1 cellular context compared by ENCODE assay signal in the genomic region with DNA sequence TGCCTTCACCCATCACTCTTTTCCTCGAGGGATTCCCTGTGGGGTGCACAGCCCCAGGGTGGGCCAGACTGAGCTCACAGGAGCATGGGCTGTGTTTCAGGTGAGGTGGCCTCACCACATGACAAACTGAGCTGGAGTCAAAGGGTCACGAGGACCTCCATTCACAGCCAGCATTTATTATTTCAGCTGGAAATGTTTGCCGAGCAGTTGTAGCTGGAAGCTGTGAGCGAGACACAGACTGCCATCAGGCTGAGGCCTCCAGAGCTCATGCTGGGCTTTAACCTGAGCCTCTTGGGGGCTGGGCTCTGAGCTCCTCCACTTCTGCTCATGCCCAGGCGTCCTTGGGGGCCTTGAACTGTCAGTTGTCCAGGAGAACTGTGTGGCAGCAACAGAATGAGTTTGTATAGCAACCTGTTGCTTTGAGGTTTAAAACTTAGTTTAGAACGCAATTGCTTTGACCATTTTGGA.
TF ChIP-seq lines count a peak whose summit lies in the region.

No MANE protein-coding gene starts in this region.

TF ChIP-seq in HepG2, 621 proteins besides CTCF, POLR2A, EP300 and RAD21 (continued from another document):
- TF ChIP-seq, protein P1, sequence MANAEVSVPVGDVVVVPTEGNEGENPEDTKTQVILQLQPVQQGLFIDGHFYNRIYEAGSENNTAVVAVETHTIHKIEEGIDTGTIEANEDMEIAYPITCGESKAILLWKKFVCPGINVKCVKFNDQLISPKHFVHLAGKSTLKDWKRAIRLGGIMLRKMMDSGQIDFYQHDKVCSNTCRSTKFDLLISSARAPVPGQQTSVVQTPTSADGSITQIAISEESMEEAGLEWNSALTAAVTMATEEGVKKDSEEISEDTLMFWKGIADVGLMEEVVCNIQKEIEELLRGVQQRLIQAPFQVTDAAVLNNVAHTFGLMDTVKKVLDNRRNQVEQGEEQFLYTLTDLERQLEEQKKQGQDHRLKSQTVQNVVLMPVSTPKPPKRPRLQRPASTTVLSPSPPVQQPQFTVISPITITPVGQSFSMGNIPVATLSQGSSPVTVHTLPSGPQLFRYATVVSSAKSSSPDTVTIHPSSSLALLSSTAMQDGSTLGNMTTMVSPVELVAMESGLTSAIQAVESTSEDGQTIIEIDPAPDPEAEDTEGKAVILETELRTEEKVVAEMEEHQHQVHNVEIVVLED (CRISPR knock-in tag; IDR thresholded peaks at IDR 0.05; ENCODE audit: borderline replicate concordance): no peak
- TF ChIP-seq PCBP2 (optimal IDR thresholded peaks at IDR 0.05; ENCODE audit: low read depth, low read length, poor library complexity, severe bottlenecking) (no peak), FOXA1 (IDR thresholded peaks at IDR 0.05) (no peak), FOXA1 (CRISPR knock-in tag; IDR thresholded peaks at IDR 0.05) (peak; percentile 65), RXRB (CRISPR knock-in tag; IDR thresholded peaks at IDR 0.05; ENCODE audit: borderline replicate concordance) (peak; percentile 49; the same call in 1 of the 2 replicates), FOXA3 (CRISPR knock-in tag; IDR thresholded peaks at IDR 0.05) (peak; percentile 38; the same call in 1 of the 2 replicates), U2AF1 (optimal IDR thresholded peaks at IDR 0.05; ENCODE audit: low read depth, low read length) (no peak), ZC3H13 (CRISPR knock-in tag; IDR thresholded peaks at IDR 0.05) (no peak), ZNF788 (CRISPR knock-in tag; IDR thresholded peaks at IDR 0.05; ENCODE audit: borderline replicate concordance) (no peak), ZNF720 (CRISPR knock-in tag; IDR thresholded peaks at IDR 0.05) (no peak), ZNF713 (CRISPR knock-in tag; IDR thresholded peaks at IDR 0.05) (no peak), ZNF350 (CRISPR knock-in tag; IDR thresholded peaks at IDR 0.05; ENCODE audit: borderline replicate concordance, low read depth) (no peak), BHLHE40 (IDR thresholded peaks at IDR 0.05; ENCODE audit: low read length) (no peak), TEAD3 (CRISPR knock-in tag; optimal IDR thresholded peaks at IDR 0.05; ENCODE audit: borderline replicate concordance) (peak; percentile 23), ZNF121 (CRISPR knock-in tag; IDR thresholded peaks at IDR 0.05) (peak; percentile 40; the same call in 1 of the 2 replicates), MEIS2 (CRISPR knock-in tag; IDR thresholded peaks at IDR 0.05) (no peak), SOX13 (IDR thresholded peaks at IDR 0.05) (0 out of 2 replicates have a peak, but pooled peaks have one; percentile 10), SOX13 (CRISPR knock-in tag; conservative IDR thresholded peaks at IDR 0.05 in 1 of 2, IDR thresholded peaks at IDR 0.05 in 1 of 2) (peak in 1 of 2 experiments; percentile 67; a peak in 2 of 4 replicates), ZFP82 (CRISPR knock-in tag; IDR thresholded peaks at IDR 0.05; ENCODE audit: borderline replicate concordance) (no peak), CEBPB (IDR thresholded peaks at IDR 0.05; ENCODE audit: borderline replicate concordance, low read depth, low read length) (no peak), MZF1 (CRISPR knock-in tag; IDR thresholded peaks at IDR 0.05; ENCODE audit: borderline replicate concordance) (no peak), ZNF33B (CRISPR knock-in tag; IDR thresholded peaks at IDR 0.05) (no peak), YEATS2 (CRISPR knock-in tag; IDR thresholded peaks at IDR 0.05; ENCODE audit: borderline replicate concordance) (peak; percentile 25; the same call in 1 of the 2 replicates), MED1 (CRISPR knock-in tag; IDR thresholded peaks at IDR 0.05) (peak; percentile 42; the same call in 1 of the 2 replicates), MIXL1 (CRISPR knock-in tag; IDR thresholded peaks at IDR 0.05) (0 out of 2 replicates have a peak, but pooled peaks have one; percentile 22), ZNF768 (CRISPR knock-in tag; IDR thresholded peaks at IDR 0.05) (0 out of 2 replicates have a peak, but pooled peaks have one; percentile 41), ERF (CRISPR knock-in tag; IDR thresholded peaks at IDR 0.05) (peak; percentile 40; the same call in 1 of the 2 replicates), HIVEP1 (CRISPR knock-in tag; IDR thresholded peaks at IDR 0.05) (no peak), NR2C2 (CRISPR knock-in tag; IDR thresholded peaks at IDR 0.05; ENCODE audit: borderline replicate concordance) (peak; percentile 60; the same call in 1 of the 2 replicates), HDAC2 (CRISPR knock-in tag; IDR thresholded peaks at IDR 0.05) (peak; percentile 71), TP53 (CRISPR knock-in tag; conservative IDR thresholded peaks at IDR 0.05) (no peak)
- TF ChIP-seq, protein P2, sequence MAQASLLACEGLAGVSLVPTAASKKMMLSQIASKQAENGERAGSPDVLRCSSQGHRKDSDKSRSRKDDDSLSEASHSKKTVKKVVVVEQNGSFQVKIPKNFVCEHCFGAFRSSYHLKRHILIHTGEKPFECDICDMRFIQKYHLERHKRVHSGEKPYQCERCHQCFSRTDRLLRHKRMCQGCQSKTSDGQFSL (CRISPR knock-in tag; IDR thresholded peaks at IDR 0.05): no peak
- TF ChIP-seq, protein P3, sequence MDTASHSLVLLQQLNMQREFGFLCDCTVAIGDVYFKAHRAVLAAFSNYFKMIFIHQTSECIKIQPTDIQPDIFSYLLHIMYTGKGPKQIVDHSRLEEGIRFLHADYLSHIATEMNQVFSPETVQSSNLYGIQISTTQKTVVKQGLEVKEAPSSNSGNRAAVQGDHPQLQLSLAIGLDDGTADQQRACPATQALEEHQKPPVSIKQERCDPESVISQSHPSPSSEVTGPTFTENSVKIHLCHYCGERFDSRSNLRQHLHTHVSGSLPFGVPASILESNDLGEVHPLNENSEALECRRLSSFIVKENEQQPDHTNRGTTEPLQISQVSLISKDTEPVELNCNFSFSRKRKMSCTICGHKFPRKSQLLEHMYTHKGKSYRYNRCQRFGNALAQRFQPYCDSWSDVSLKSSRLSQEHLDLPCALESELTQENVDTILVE (CRISPR knock-in tag; IDR thresholded peaks at IDR 0.05): 0 out of 2 replicates have a peak, but pooled peaks have one; percentile 37
- TF ChIP-seq, protein P4, sequence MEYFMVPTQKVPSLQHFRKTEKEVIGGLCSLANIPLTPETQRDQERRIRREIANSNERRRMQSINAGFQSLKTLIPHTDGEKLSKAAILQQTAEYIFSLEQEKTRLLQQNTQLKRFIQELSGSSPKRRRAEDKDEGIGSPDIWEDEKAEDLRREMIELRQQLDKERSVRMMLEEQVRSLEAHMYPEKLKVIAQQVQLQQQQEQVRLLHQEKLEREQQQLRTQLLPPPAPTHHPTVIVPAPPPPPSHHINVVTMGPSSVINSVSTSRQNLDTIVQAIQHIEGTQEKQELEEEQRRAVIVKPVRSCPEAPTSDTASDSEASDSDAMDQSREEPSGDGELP (IDR thresholded peaks at IDR 0.05; ENCODE audit: borderline replicate concordance, low read depth): peak; percentile 92
- TF ChIP-seq, protein P5, sequence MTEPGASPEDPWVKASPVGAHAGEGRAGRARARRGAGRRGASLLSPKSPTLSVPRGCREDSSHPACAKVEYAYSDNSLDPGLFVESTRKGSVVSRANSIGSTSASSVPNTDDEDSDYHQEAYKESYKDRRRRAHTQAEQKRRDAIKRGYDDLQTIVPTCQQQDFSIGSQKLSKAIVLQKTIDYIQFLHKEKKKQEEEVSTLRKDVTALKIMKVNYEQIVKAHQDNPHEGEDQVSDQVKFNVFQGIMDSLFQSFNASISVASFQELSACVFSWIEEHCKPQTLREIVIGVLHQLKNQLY (CRISPR knock-in tag; IDR thresholded peaks at IDR 0.05): no peak
- TF ChIP-seq, protein P6, sequence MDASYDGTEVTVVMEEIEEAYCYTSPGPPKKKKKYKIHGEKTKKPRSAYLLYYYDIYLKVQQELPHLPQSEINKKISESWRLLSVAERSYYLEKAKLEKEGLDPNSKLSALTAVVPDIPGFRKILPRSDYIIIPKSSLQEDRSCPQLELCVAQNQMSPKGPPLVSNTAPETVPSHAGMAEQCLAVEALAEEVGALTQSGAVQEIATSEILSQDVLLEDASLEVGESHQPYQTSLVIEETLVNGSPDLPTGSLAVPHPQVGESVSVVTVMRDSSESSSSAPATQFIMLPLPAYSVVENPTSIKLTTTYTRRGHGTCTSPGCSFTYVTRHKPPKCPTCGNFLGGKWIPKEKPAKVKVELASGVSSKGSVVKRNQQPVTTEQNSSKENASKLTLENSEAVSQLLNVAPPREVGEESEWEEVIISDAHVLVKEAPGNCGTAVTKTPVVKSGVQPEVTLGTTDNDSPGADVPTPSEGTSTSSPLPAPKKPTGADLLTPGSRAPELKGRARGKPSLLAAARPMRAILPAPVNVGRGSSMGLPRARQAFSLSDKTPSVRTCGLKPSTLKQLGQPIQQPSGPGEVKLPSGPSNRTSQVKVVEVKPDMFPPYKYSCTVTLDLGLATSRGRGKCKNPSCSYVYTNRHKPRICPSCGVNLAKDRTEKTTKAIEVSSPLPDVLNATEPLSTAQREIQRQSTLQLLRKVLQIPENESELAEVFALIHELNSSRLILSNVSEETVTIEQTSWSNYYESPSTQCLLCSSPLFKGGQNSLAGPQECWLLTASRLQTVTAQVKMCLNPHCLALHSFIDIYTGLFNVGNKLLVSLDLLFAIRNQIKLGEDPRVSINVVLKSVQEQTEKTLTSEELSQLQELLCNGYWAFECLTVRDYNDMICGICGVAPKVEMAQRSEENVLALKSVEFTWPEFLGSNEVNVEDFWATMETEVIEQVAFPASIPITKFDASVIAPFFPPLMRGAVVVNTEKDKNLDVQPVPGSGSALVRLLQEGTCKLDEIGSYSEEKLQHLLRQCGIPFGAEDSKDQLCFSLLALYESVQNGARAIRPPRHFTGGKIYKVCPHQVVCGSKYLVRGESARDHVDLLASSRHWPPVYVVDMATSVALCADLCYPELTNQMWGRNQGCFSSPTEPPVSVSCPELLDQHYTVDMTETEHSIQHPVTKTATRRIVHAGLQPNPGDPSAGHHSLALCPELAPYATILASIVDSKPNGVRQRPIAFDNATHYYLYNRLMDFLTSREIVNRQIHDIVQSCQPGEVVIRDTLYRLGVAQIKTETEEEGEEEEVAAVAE (CRISPR knock-in tag; IDR thresholded peaks at IDR 0.05; ENCODE audit: borderline replicate concordance): peak; percentile 49; the same call in 1 of the 2 replicates
TF ChIP-seq in HepG2: peak in this region for 88.
